ENCODE assay signal across 23 cellular contexts in the genomic region with DNA sequence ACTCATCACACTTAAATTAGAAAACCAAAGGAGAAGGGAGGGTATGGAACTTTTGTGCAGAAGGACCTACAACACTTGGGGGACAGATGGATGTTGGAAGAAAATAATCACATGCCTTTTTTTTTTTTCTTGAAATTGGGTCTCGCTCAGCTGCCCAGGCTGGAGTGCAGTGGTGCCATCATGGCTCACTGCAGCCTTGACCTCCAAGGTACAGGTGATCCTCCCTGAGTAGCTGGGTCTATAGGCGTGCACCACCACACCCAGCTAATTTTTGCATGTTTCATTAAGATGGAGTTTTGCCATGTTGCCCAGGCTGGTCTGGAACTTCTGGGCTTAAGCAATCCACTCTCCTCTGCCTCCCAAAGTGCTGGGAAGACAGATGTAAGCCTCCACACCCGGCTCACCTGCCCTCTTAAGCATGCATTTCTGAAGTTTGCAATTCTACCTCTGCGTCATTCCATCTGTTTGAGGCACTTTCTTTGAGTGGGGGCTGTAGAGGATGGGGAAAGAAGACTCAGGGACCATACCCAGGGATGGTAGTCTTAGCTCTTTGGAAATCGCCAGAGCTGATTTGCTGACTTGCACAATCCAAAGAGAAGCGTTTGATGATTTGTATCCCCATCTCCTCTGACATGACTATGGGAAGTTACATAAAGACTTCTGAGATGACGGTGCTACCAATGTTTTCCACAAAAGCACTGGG.
DNase-seq lines count a peak whose midpoint lies in the region; ATAC-seq, FAIRE-seq and TF ChIP-seq lines count a peak whose summit lies in the region.
"Had no signal": no experiment of that assay in that cellular context is flagged by ENCODE, and none has a peak within 500 bp of the region (broad histone marks: within the 10 kb centered on the region; RNA-seq: fewer than 3 reads in every experiment).

No MANE protein-coding gene starts in this region.

- POLR2A ChIA-PET in A673 (lab: Charles Lee; ENCODE audit: low non-redundant PET): no interaction called here

- H3K27ac ChIP-seq in A673 (ENCODE audit: low read depth, low read length, poor library complexity, severe bottlenecking) (peak overlapping the region; percentile 96), OCI-LY3 (ENCODE audit: low read length) (peak overlapping the region; percentile 91)
- H3K27ac ChIP-seq: pancreas, sigmoid colon, transverse colon had no signal

- FAIRE-seq in bronchial epithelial cell (lab: Jason Lieb, UNC): peak; percentile 7
- FAIRE-seq: kidney, pancreas had no signal

- no TSS peak for BruUV-seq in A673 (replicated peaks; lab: Mats Ljungman, UMichigan)

- peak overlapping the region; percentile 27 for H3K27ac Mint-ChIP-seq in T-helper 2 cell treated with Interferon-gamma antibody and Interleukin-4, amounts not matched to agents 5 μg/mL and 100 μg/mL, for 36 hours
- no peak overlapping the region for H3K27ac Mint-ChIP-seq in T-helper 17 cell

- H3K4me3 Mint-ChIP-seq in T-helper 2 cell treated with Interferon-gamma antibody and Interleukin-4, amounts not matched to agents 5 μg/mL and 100 μg/mL, for 36 hours: no peak overlapping the region
- no peak overlapping the region for H3K4me3 Mint-ChIP-seq in T-helper 17 cell

- DNase-seq in T-helper 2 cell treated with Interferon-gamma antibody and Interleukin-4, amounts not matched to agents 5 μg/mL and 100 μg/mL, for 36 hours (ENCODE audit: low spot score): no peak
- DNase-seq in T-helper 2 cell (no peak), A673 (ENCODE audit: low spot score) (no peak), bronchial epithelial cell (ENCODE audit: low read depth) (no peak), T-helper 17 cell (no peak), occipital lobe (lab: John Stamatoyannopoulos, UW) (no peak), SHP77 treated with DMSO at 0.1 percent for 48 hours (lab: John Stamatoyannopoulos, UW) (no peak)
- DNase-seq: 8988T; caudate nucleus; gastrocnemius medialis; GDM1; kidney; mammary epithelial cell; NCI-H1436 treated with DMSO at 0.1 percent for 48 hours; NCI-H2171; NCI-H526; pancreas; PC-3; sigmoid colon; stimulated activated naive CD4-positive, alpha-beta T cell; T-helper 9 cell; transverse colon had no signal

- H3K4me2 ChIP-seq in OCI-LY3 (ENCODE audit: low read length): peak overlapping the region; percentile 73

- peaks cover 43% of the 10 kb centered on the region for H3K4me1 Mint-ChIP-seq in T-helper 2 cell treated with Interferon-gamma antibody and Interleukin-4, amounts not matched to agents 5 μg/mL and 100 μg/mL, for 36 hours (ENCODE audit: low read depth)
- H3K4me1 Mint-ChIP-seq in T-helper 17 cell: peaks cover 21% of the 10 kb centered on the region

- no peak for ATAC-seq in T-helper 17 cell
- ATAC-seq: gastrocnemius medialis, pancreas, PC-3 had no signal

- no peak overlapping the region for H2AFZ ChIP-seq in OCI-LY3 (ENCODE audit: low read depth, low read length)

- H3K9me3 ChIP-seq in A673 (ENCODE audit: low read depth, low read length, poor library complexity, severe bottlenecking) (no peaks in the 10 kb centered on the region), OCI-LY3 (ENCODE audit: insufficient read depth, low read length) (no peaks in the 10 kb centered on the region), T-helper 17 cell (ENCODE audit: control insufficient read depth, low read length, poor library complexity, severe bottlenecking) (no peaks in the 10 kb centered on the region)
- H3K9me3 ChIP-seq: gastrocnemius medialis, pancreas, sigmoid colon, transverse colon had no signal

- H3K27me3 ChIP-seq in A673 (replicated peaks; ENCODE audit: insufficient read depth, low read depth, low read length, poor library complexity): no peaks in the 10 kb centered on the region
- no peaks in the 10 kb centered on the region for H3K27me3 ChIP-seq in OCI-LY3 (ENCODE audit: low read depth, low read length)
- no peaks in the 10 kb centered on the region for H3K27me3 ChIP-seq in bronchial epithelial cell (ENCODE audit: control insufficient read depth, insufficient read depth, low read length)
- H3K27me3 ChIP-seq: gastrocnemius medialis, pancreas, sigmoid colon, transverse colon had no signal

- H3K27me3 Mint-ChIP-seq in T-helper 2 cell treated with Interferon-gamma antibody and Interleukin-4, amounts not matched to agents 5 μg/mL and 100 μg/mL, for 36 hours (ENCODE audit: low read depth): peaks cover 3% of the 10 kb centered on the region
- no peaks in the 10 kb centered on the region for H3K27me3 Mint-ChIP-seq in T-helper 17 cell

- intact Hi-C loops in A673 (cut with micrococcal nuclease; ENCODE audit: unreplicated experiment): no loop called here

- H3K36me3 ChIP-seq in A673 (ENCODE audit: insufficient read depth, low read length, poor library complexity, severe bottlenecking) (no peaks in the 10 kb centered on the region), OCI-LY3 (replicated peaks; ENCODE audit: low read depth, low read length) (no peaks in the 10 kb centered on the region), bronchial epithelial cell (ENCODE audit: control insufficient read depth, insufficient read depth, low read length) (no peaks in the 10 kb centered on the region)
- H3K36me3 ChIP-seq: gastrocnemius medialis, pancreas, sigmoid colon, transverse colon had no signal

- no peak overlapping the region for H3K4me3 ChIP-seq in A673 (ENCODE audit: low read depth, low read length, poor library complexity, severe bottlenecking)
- H3K4me3 ChIP-seq in OCI-LY3 (ENCODE audit: low read length): no peak overlapping the region
- no peak overlapping the region for H3K4me3 ChIP-seq in bronchial epithelial cell (ENCODE audit: low read depth, low read length)
- H3K4me3 ChIP-seq: gastrocnemius medialis, pancreas, sigmoid colon, transverse colon had no signal

- no peaks in the 10 kb centered on the region for H4K20me1 ChIP-seq in OCI-LY3 (ENCODE audit: insufficient read depth, low read length)

- CTCF ChIA-PET in A673 (lab: Charles Lee): no interaction called here

- H3K79me2 ChIP-seq in OCI-LY3 (ENCODE audit: low read length): no peaks in the 10 kb centered on the region

- H3K36me3 Mint-ChIP-seq in T-helper 2 cell treated with Interferon-gamma antibody and Interleukin-4, amounts not matched to agents 5 μg/mL and 100 μg/mL, for 36 hours (ENCODE audit: low read depth): no peaks in the 10 kb centered on the region
- H3K36me3 Mint-ChIP-seq in T-helper 17 cell (ENCODE audit: low read depth): no peaks in the 10 kb centered on the region

- no peaks in the 10 kb centered on the region for H3K9me3 Mint-ChIP-seq in T-helper 2 cell treated with Interferon-gamma antibody and Interleukin-4, amounts not matched to agents 5 μg/mL and 100 μg/mL, for 36 hours

- peaks cover 51% of the 10 kb centered on the region for H3K4me1 ChIP-seq in A673 (ENCODE audit: insufficient read depth, low read length, poor library complexity, severe bottlenecking)
- H3K4me1 ChIP-seq in OCI-LY3 (ENCODE audit: low read length): peaks cover 67% of the 10 kb centered on the region
- H3K4me1 ChIP-seq: pancreas, sigmoid colon had no signal

- TF ChIP-seq CTCF in A673 (conservative IDR thresholded peaks at IDR 0.05; ENCODE audit: low read depth, low read length) (no peak), OCI-LY3 (IDR thresholded peaks at IDR 0.05; ENCODE audit: low read depth, low read length) (no peak), bronchial epithelial cell (IDR thresholded peaks at IDR 0.05; ENCODE audit: insufficient read depth, low read length, severe bottlenecking) (no peak)

- H3K9ac ChIP-seq in OCI-LY3 (ENCODE audit: low read length): peak overlapping the region; percentile 12; the same call in 1 of the 2 replicates
